In the genomic region with DNA sequence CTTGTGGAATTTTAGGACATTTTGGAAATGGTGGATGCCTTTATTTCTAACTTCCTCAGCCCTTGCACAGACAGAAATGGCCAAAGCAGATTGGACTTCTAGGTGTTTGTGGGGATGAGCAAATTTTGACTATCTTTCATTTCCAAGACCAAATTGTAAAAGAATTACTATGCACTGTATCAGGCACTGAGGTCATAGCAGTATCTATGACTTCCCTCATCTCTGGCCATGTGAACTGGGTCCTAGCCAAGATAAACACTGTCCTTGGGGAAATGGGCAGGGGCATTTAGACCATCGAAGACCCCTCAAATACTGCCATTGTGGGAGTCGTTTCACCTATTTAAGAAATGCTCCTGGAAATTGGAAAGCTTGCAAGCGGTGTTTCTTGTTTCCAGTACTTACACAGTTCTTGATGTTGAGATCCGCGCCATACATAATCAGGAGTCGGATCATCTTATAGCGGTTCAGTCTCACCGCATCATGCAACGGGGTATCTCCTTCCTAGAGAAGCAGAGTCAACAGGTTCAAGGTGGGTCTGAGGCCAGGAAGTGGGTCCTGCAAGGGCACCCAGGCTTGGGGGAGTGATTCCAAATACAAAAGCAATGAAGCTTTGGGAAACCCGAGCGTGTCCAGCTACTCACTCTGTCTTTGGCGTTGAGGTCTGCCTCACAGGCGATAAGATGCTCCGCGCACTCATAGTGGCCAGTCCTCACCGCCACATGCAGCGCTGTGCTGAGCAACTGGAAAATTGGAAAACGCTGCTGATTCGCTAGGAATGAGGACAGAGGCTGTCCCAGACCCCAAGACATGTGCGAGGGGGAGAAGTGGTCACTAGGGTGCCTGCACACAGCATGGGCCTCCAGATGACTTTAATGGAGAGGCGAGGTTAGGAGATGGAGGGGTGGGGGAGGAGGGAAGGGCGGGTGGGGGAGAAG, we compare ENCODE assay signal across 30 cellular contexts. TPM values are rescaled to one million over a fixed set of nuclear protein-coding genes. Genes with fewer than 3 reads are reported as not detected.
DNase-seq lines count a peak whose midpoint lies in the region; ATAC-seq and TF ChIP-seq lines count a peak whose summit lies in the region.
"Had no signal": no experiment of that assay in that cellular context is flagged by ENCODE, and none has a peak within 500 bp of the region (broad histone marks: within the 10 kb centered on the region; RNA-seq: fewer than 3 reads in every experiment).

No MANE protein-coding gene starts in this region.

- H3K9ac ChIP-seq in adipocyte (ENCODE audit: low read length) (peak overlapping the region; percentile 40), skeletal muscle satellite cell (ENCODE audit: low read depth, low read length) (no peak overlapping the region)
- H3K9ac ChIP-seq: BLaER1 treated with 17β-estradiol and CSF1 and Interleukin-3, amounts not matched to agents 10 nM and 100 nM had no signal

- no peaks in the 10 kb centered on the region for H3K36me3 Mint-ChIP-seq in GM23338 (ENCODE audit: low read depth)
- H3K36me3 Mint-ChIP-seq: natural killer cell treated with Interleukin-12 subunit alpha and Interleukin-12 subunit beta and Interleukin-15 and Interleukin-18, amount 100 ng/mL, for 72 hours had no signal

- H3K4me3 ChIP-seq in GM23338 (no peak overlapping the region), adipocyte (ENCODE audit: low read length) (peak overlapping the region; percentile 14), skeletal muscle satellite cell (ENCODE audit: low read length) (peak overlapping the region; percentile 36)
- H3K4me3 ChIP-seq: BLaER1 treated with 17β-estradiol and CSF1 and Interleukin-3, amounts not matched to agents 10 nM and 100 nM; cardiac muscle cell; lower lobe of right lung; PC-9 had no signal

- H3K36me3 ChIP-seq in GM23338 (ENCODE audit: insufficient read depth): no peaks in the 10 kb centered on the region
- H3K36me3 ChIP-seq in adipocyte (ENCODE audit: control insufficient read depth, insufficient read depth, low read length, severe bottlenecking): peaks cover 12% of the 10 kb centered on the region
- peaks cover 73% of the 10 kb centered on the region for H3K36me3 ChIP-seq in skeletal muscle satellite cell (ENCODE audit: insufficient read depth, low read length)
- H3K36me3 ChIP-seq: BLaER1 treated with 17β-estradiol and CSF1 and Interleukin-3, amounts not matched to agents 10 nM and 100 nM; cardiac muscle cell; lower lobe of right lung had no signal

- H3K27me3 Mint-ChIP-seq in GM23338 (ENCODE audit: insufficient read depth, low read depth, poor library complexity): peaks cover 91% of the 10 kb centered on the region

- no peaks in the 10 kb centered on the region; the same call in 1 of the 2 replicates for H3F3A ChIP-seq in GM23338 (replicated peaks; ENCODE audit: low read depth)

- peak; percentile 29 for DNase-seq in GM23338 (ENCODE audit: low spot score)
- no peak for DNase-seq in adipocyte (ENCODE audit: low read depth)
- DNase-seq in lung microvascular endothelial cell (ENCODE audit: low read depth in 2 of 2): peak; percentile 25 to 56
- DNase-seq in cerebellum (ENCODE audit: low spot score): no peak
- DNase-seq in SK-N-DZ (ENCODE audit: low spot score): no peak
- no peak for DNase-seq in SW480 (ENCODE audit: low spot score)
- DNase-seq: activated CD4-positive, alpha-beta T cell treated with anti-CD3 and anti-CD28 coated beads, Interleukin-2, amount 10 ng/mL, durations not matched to agents 24 days and 14 days; activated effector memory CD4-positive, alpha-beta T cell treated with Interleukin-2 at 50 U/mL for 16 hours; activated T-cell treated with anti-CD3 and anti-CD28 coated beads, Interleukin-2, amount 50 U/mL, for 1 hour; anterior cingulate cortex; cortex of kidney; glutamatergic neuron; HCEC 1CT; Karpas-422; lower lobe of right lung; NCI-H2081; NCI-H2227 treated with DMSO at 0.1 percent for 48 hours; NCI-H526 treated with DMSO at 0.1 percent for 48 hours; PC-9; SHP77 treated with DMSO at 0.1 percent for 48 hours; stimulated activated CD4-positive, alpha-beta T cell treated with anti-CD3 and anti-CD28 coated beads, Interleukin-1b, Interleukin-23, amount 100 ng/mL, for 48 hours; stimulated activated naive CD8-positive, alpha-beta T cell treated with anti-CD3 and anti-CD28 coated beads, Interleukin-15, amount 100 ng/mL, for 72 hours had no signal

- no peak overlapping the region for H3K27ac ChIP-seq in GM23338 (ENCODE audit: low read depth)
- H3K27ac ChIP-seq: BLaER1 treated with 17β-estradiol and CSF1 and Interleukin-3, amounts not matched to agents 10 nM and 100 nM; cardiac muscle cell; HL-60; lower lobe of right lung; PC-9 had no signal

- H3K79me2 ChIP-seq in GM23338 (replicated peaks; ENCODE audit: insufficient read depth): no peaks in the 10 kb centered on the region

- H3K4me3 Mint-ChIP-seq in GM23338: no peak overlapping the region
- H3K4me3 Mint-ChIP-seq: activated CD4-positive, alpha-beta T cell treated with anti-CD3 and anti-CD28 coated beads, Interleukin-2, amount 10 ng/mL, durations not matched to agents 24 days and 14 days; activated naive CD8-positive, alpha-beta T cell; natural killer cell treated with Interleukin-12 subunit alpha and Interleukin-12 subunit beta and Interleukin-15 and Interleukin-18, amount 100 ng/mL, for 72 hours; stimulated activated naive CD8-positive, alpha-beta T cell treated with anti-CD3 and anti-CD28 coated beads, Interleukin-15, amount 100 ng/mL, for 72 hours had no signal

- peaks cover 22% of the 10 kb centered on the region; the same call in 1 of the 2 replicates for H4K20me1 ChIP-seq in GM23338 (replicated peaks; ENCODE audit: insufficient read depth)
- H4K20me1 ChIP-seq: BLaER1 treated with 17β-estradiol and CSF1 and Interleukin-3, amounts not matched to agents 10 nM and 100 nM had no signal

- H3K9me3 Mint-ChIP-seq in GM23338: peaks cover 5% of the 10 kb centered on the region; the same call in 1 of the 3 replicates
- H3K9me3 Mint-ChIP-seq: activated CD4-positive, alpha-beta T cell treated with anti-CD3 and anti-CD28 coated beads, Interleukin-2, amount 10 ng/mL, durations not matched to agents 24 days and 14 days; natural killer cell treated with Interleukin-12 subunit alpha and Interleukin-12 subunit beta and Interleukin-15 and Interleukin-18, amount 100 ng/mL, for 72 hours; stimulated activated naive CD8-positive, alpha-beta T cell treated with anti-CD3 and anti-CD28 coated beads, Interleukin-15, amount 100 ng/mL, for 72 hours had no signal

- peaks cover 5% of the 10 kb centered on the region for H3K4me1 Mint-ChIP-seq in GM23338

- H2AFZ ChIP-seq in GM23338: no peak overlapping the region
- H2AFZ ChIP-seq: PC-9 had no signal

- H3K27me3 ChIP-seq in GM23338 (ENCODE audit: insufficient read depth) (peaks cover 88% of the 10 kb centered on the region), adipocyte (replicated peaks; ENCODE audit: control insufficient read depth, insufficient read depth, low read length) (no peaks in the 10 kb centered on the region), skeletal muscle satellite cell (ENCODE audit: control insufficient read depth, insufficient read depth, low read length) (no peaks in the 10 kb centered on the region)
- H3K27me3 ChIP-seq: BLaER1 treated with 17β-estradiol and CSF1 and Interleukin-3, amounts not matched to agents 10 nM and 100 nM; cardiac muscle cell had no signal

- TF ChIP-seq CTCF in GM23338 (conservative IDR thresholded peaks at IDR 0.05; ENCODE audit: low read depth in 2 of 2): no peak

- H3K9me3 ChIP-seq in adipocyte (ENCODE audit: control insufficient read depth, low read length) (no peaks in the 10 kb centered on the region), skeletal muscle satellite cell (replicated peaks; ENCODE audit: low read length) (no peaks in the 10 kb centered on the region)
- H3K9me3 ChIP-seq: BLaER1 treated with 17β-estradiol and CSF1 and Interleukin-3, amounts not matched to agents 10 nM and 100 nM; lower lobe of right lung had no signal

- H3K9me2 ChIP-seq in GM23338 (ENCODE audit: insufficient read depth): no peaks in the 10 kb centered on the region

- H3K27ac Mint-ChIP-seq in GM23338: no peak overlapping the region
- H3K27ac Mint-ChIP-seq: activated CD4-positive, alpha-beta T cell treated with anti-CD3 and anti-CD28 coated beads, Interleukin-2, amount 10 ng/mL, durations not matched to agents 24 days and 14 days; activated naive CD8-positive, alpha-beta T cell; natural killer cell treated with Interleukin-12 subunit alpha and Interleukin-12 subunit beta and Interleukin-15 and Interleukin-18, amount 100 ng/mL, for 72 hours; stimulated activated naive CD8-positive, alpha-beta T cell treated with anti-CD3 and anti-CD28 coated beads, Interleukin-15, amount 100 ng/mL, for 72 hours had no signal

- ATAC-seq in GM23338: peak; percentile 60
- ATAC-seq: lower lobe of right lung; natural killer cell treated with Interleukin-12 subunit alpha and Interleukin-12 subunit beta and Interleukin-15 and Interleukin-18, amount 100 ng/mL, for 72 hours; stimulated activated naive CD8-positive, alpha-beta T cell treated with anti-CD3 and anti-CD28 coated beads, Interleukin-15, amount 100 ng/mL, for 72 hours had no signal

- H3K4me2 ChIP-seq in GM23338 (no peak overlapping the region), skeletal muscle satellite cell (ENCODE audit: low read length) (peak overlapping the region; percentile 29)
- H3K4me2 ChIP-seq: BLaER1 treated with 17β-estradiol and CSF1 and Interleukin-3, amounts not matched to agents 10 nM and 100 nM; PC-9 had no signal

- H3K4me1 ChIP-seq in GM23338 (ENCODE audit: insufficient read depth) (peaks cover 6% of the 10 kb centered on the region), adipocyte (ENCODE audit: control insufficient read depth, insufficient read depth, low read length) (peaks cover 17% of the 10 kb centered on the region), skeletal muscle satellite cell (ENCODE audit: control insufficient read depth, insufficient read depth, low read length) (peaks cover 33% of the 10 kb centered on the region)

RNA-seq across cellular contexts. Expression of gene ANKRD1, which starts 5.5 kb away (rescaled TPM):
- total RNA-seq in GM23338 (2014; rRNA removed; shearing (Covaris generic)): not detected in 2 replicates
- 0.10 TPM in 1 of 2 replicates, not detected in the other for polyA plus RNA-seq in GM23338 (2016; fragmentation: Nextera tagmentation; extraction: Ambion mirVana)
- total RNA-seq in lung microvascular endothelial cell: 224 and 350 TPM in 2 replicates
- total RNA-seq in skeletal muscle satellite cell (2012; rRNA removed): 8.9 and 118 TPM in 2 replicates
- total RNA-seq in cerebellum: not detected
- not detected in 2 replicates for polyA plus RNA-seq in SK-N-DZ (2014; cell fraction: cytosol; rRNA removed)
- polyA plus RNA-seq in SK-N-DZ (2014; cell fraction: nucleus; rRNA removed): not detected in 2 replicates
- total RNA-seq: activated CD4-positive, alpha-beta T cell treated with anti-CD3 and anti-CD28 coated beads, Interleukin-2, amount 10 ng/mL, durations not matched to agents 24 days and 14 days; mononuclear cell; natural killer cell treated with Interleukin-12 subunit alpha and Interleukin-12 subunit beta and Interleukin-15 and Interleukin-18, amount 100 ng/mL, for 72 hours had no signal

RNA-seq across cellular contexts. Expression of gene RPP30, which starts 43.6 kb away (rescaled TPM):
- 74.1 and 89.7 TPM in 2 replicates for total RNA-seq in GM23338 (2014; rRNA removed; shearing (Covaris generic))
- 139 and 142 TPM in 2 replicates for polyA plus RNA-seq in GM23338 (2016; fragmentation: Nextera tagmentation; extraction: Ambion mirVana)
- total RNA-seq in lung microvascular endothelial cell (20.2 and 24.0 TPM in 2 replicates), cerebellum (51.4 TPM)
- total RNA-seq in skeletal muscle satellite cell (2012; rRNA removed): 50.4 and 56.1 TPM in 2 replicates
- 87.9 and 96.2 TPM in 2 replicates for polyA plus RNA-seq in SK-N-DZ (2014; cell fraction: cytosol; rRNA removed)
- 89.0 and 92.9 TPM in 2 replicates for polyA plus RNA-seq in SK-N-DZ (2014; cell fraction: nucleus; rRNA removed)

RNA-seq across cellular contexts. Expression of gene HTR7, which starts 57.6 kb away (rescaled TPM):
- total RNA-seq in GM23338 (2014; rRNA removed; shearing (Covaris generic)): 41.0 and 42.2 TPM in 2 replicates
- 5.1 and 7.0 TPM in 2 replicates for polyA plus RNA-seq in GM23338 (2016; fragmentation: Nextera tagmentation; extraction: Ambion mirVana)
- under 0.01 TPM in 2 replicates for total RNA-seq in lung microvascular endothelial cell
- 4.8 and 7.9 TPM in 2 replicates for total RNA-seq in skeletal muscle satellite cell (2012; rRNA removed)
- 2.2 TPM for total RNA-seq in cerebellum
- 0.26 and 0.62 TPM in 2 replicates for polyA plus RNA-seq in SK-N-DZ (2014; cell fraction: cytosol; rRNA removed)
- 0.11 TPM in 1 of 2 replicates, not detected in the other for polyA plus RNA-seq in SK-N-DZ (2014; cell fraction: nucleus; rRNA removed)
- total RNA-seq: activated CD4-positive, alpha-beta T cell treated with anti-CD3 and anti-CD28 coated beads, Interleukin-2, amount 10 ng/mL, durations not matched to agents 24 days and 14 days; cardiac muscle cell; G401 had no signal
- polyA plus RNA-seq: cardiac muscle cell had no signal

Comparison
In these comparisons a context has a peak if more than half of its experiments do, and no peak if none do; other contexts are left out.
1. DNase-seq: peak in GM23338 (single experiment) and lung microvascular endothelial cell (2 of 2); none in adipocyte (single experiment), cerebellum (single experiment), SK-N-DZ (single experiment) and SW480 (single experiment).
2. RNA of gene ANKRD1, which starts 5.5 kb away (total RNA-seq): 224 to 350 TPM in lung microvascular endothelial cell; not detected in GM23338 and not detected in cerebellum (single experiment); every median in the first group is over 100 times any median in the second.
3. RNA of gene HTR7, which starts 57.6 kb away (total RNA-seq): 41.0 to 42.2 TPM in GM23338; 2.2 TPM in cerebellum (single experiment) and under 0.01 TPM in lung microvascular endothelial cell; every median in the first group is over 10 times any median in the second.